In genomic region chr10:12605580-12606405, GRCh38 we compare ENCODE assay signal across 1 cellular context.
TF ChIP-seq lines count a peak whose summit lies in the region.

No MANE protein-coding gene starts in this region.

TF ChIP-seq in HepG2, 621 proteins besides CTCF, POLR2A, EP300 and RAD21 (continued from another document and continues in another):
- no peak for TF ChIP-seq STAT5B (CRISPR knock-in tag; IDR thresholded peaks at IDR 0.05)
- no peak for TF ChIP-seq ZBED4 (CRISPR knock-in tag; IDR thresholded peaks at IDR 0.05; ENCODE audit: borderline replicate concordance)
- no peak for TF ChIP-seq SIN3B (IDR thresholded peaks at IDR 0.05; ENCODE audit: low read length)
- no peak for TF ChIP-seq ZNF510 (CRISPR knock-in tag; IDR thresholded peaks at IDR 0.05; ENCODE audit: low read depth)
- TF ChIP-seq ATF1 (CRISPR knock-in tag; IDR thresholded peaks at IDR 0.05): no peak
- TF ChIP-seq MEIS2 (CRISPR knock-in tag; IDR thresholded peaks at IDR 0.05): 0 out of 2 replicates have a peak, but pooled peaks have one; percentile 37
- TF ChIP-seq ZFAT (CRISPR knock-in tag; conservative IDR thresholded peaks at IDR 0.05): no peak
- TF ChIP-seq NRL (CRISPR knock-in tag; IDR thresholded peaks at IDR 0.05; ENCODE audit: borderline replicate concordance): no peak
- TF ChIP-seq MIXL1 (CRISPR knock-in tag; IDR thresholded peaks at IDR 0.05): 0 out of 2 replicates have a peak, but pooled peaks have one; percentile 24
- TF ChIP-seq RFXAP (CRISPR knock-in tag; IDR thresholded peaks at IDR 0.05; ENCODE audit: borderline replicate concordance): no peak
- TF ChIP-seq MYC (CRISPR knock-in tag; IDR thresholded peaks at IDR 0.05; ENCODE audit: borderline replicate concordance): no peak
- no peak for TF ChIP-seq PBX3 (CRISPR knock-in tag; IDR thresholded peaks at IDR 0.05; ENCODE audit: borderline replicate concordance)
- TF ChIP-seq ZBTB46 (CRISPR knock-in tag; IDR thresholded peaks at IDR 0.05; ENCODE audit: borderline replicate concordance): no peak
- TF ChIP-seq ZNF704 (CRISPR knock-in tag; IDR thresholded peaks at IDR 0.05; ENCODE audit: borderline replicate concordance): no peak
- no peak for TF ChIP-seq KLF9 (CRISPR knock-in tag; IDR thresholded peaks at IDR 0.05; ENCODE audit: low read depth)
- TF ChIP-seq NFAT5 (CRISPR knock-in tag; IDR thresholded peaks at IDR 0.05): no peak
- no peak for TF ChIP-seq CBX1 (IDR thresholded peaks at IDR 0.05; ENCODE audit: low read depth)
- no peak for TF ChIP-seq PPARG (CRISPR knock-in tag; conservative IDR thresholded peaks at IDR 0.05)
- TF ChIP-seq ATF7-NPFF (CRISPR knock-in tag; IDR thresholded peaks at IDR 0.05; ENCODE audit: low read depth): no peak
- peak; percentile 55; the same call in 1 of the 2 replicates for TF ChIP-seq YEATS2 (CRISPR knock-in tag; IDR thresholded peaks at IDR 0.05; ENCODE audit: borderline replicate concordance)
- no peak for TF ChIP-seq MTF2 (CRISPR knock-in tag; IDR thresholded peaks at IDR 0.05; ENCODE audit: borderline replicate concordance)
- 0 out of 2 replicates have a peak, but pooled peaks have one; percentile 47 for TF ChIP-seq ZBTB7B (CRISPR knock-in tag; IDR thresholded peaks at IDR 0.05)
- no peak for TF ChIP-seq MAFF (IDR thresholded peaks at IDR 0.05; ENCODE audit: low read depth, low read length)
- no peak for TF ChIP-seq NR0B2 (CRISPR knock-in tag; IDR thresholded peaks at IDR 0.05)
- no peak for TF ChIP-seq ZNF501 (CRISPR knock-in tag; IDR thresholded peaks at IDR 0.05)
- TF ChIP-seq MYNN (CRISPR knock-in tag; IDR thresholded peaks at IDR 0.05; ENCODE audit: low read depth): no peak
- no peak for TF ChIP-seq TOPORS (CRISPR knock-in tag; IDR thresholded peaks at IDR 0.05)
- TF ChIP-seq NCOA1 (CRISPR knock-in tag; IDR thresholded peaks at IDR 0.05): no peak
- TF ChIP-seq SATB2 (CRISPR knock-in tag; IDR thresholded peaks at IDR 0.05): no peak
- TF ChIP-seq CSRNP2 (CRISPR knock-in tag; conservative IDR thresholded peaks at IDR 0.05; ENCODE audit: low read depth): no peak
- TF ChIP-seq ZNF205 (CRISPR knock-in tag; IDR thresholded peaks at IDR 0.05): no peak
- TF ChIP-seq ZNF543 (CRISPR knock-in tag; IDR thresholded peaks at IDR 0.05): no peak
- no peak for TF ChIP-seq ZNF780A (CRISPR knock-in tag; IDR thresholded peaks at IDR 0.05)
- no peak for TF ChIP-seq ZBTB20 (CRISPR knock-in tag; IDR thresholded peaks at IDR 0.05; ENCODE audit: borderline replicate concordance, low read depth)
- 0 out of 2 replicates have a peak, but pooled peaks have one; percentile 30 for TF ChIP-seq ZNF350 (CRISPR knock-in tag; IDR thresholded peaks at IDR 0.05; ENCODE audit: borderline replicate concordance, low read depth)
- TF ChIP-seq LRRFIP1 (CRISPR knock-in tag; conservative IDR thresholded peaks at IDR 0.05): no peak
- TF ChIP-seq CC2D1A (CRISPR knock-in tag; IDR thresholded peaks at IDR 0.05): no peak
- no peak for TF ChIP-seq SOX13 (IDR thresholded peaks at IDR 0.05)
- peak in 1 of 2 experiments; percentile 56; a peak in 1 of 4 replicates for TF ChIP-seq SOX13 (CRISPR knock-in tag; conservative IDR thresholded peaks at IDR 0.05 in 1 of 2, IDR thresholded peaks at IDR 0.05 in 1 of 2)
- no peak for TF ChIP-seq HMGA1 (CRISPR knock-in tag; conservative IDR thresholded peaks at IDR 0.05)
- no peak for TF ChIP-seq SIN3A (IDR thresholded peaks at IDR 0.05; ENCODE audit: borderline replicate concordance, low read depth, low read length)
- TF ChIP-seq GATA4 (IDR thresholded peaks at IDR 0.05; ENCODE audit: borderline replicate concordance, low read depth): no peak
- TF ChIP-seq ZBTB21 (CRISPR knock-in tag; IDR thresholded peaks at IDR 0.05): no peak
- TF ChIP-seq CEBPB (IDR thresholded peaks at IDR 0.05; ENCODE audit: borderline replicate concordance, low read depth, low read length): peak; percentile 79
- no peak for TF ChIP-seq ADNP (CRISPR knock-in tag; IDR thresholded peaks at IDR 0.05)
- no peak for TF ChIP-seq ZNF143 (CRISPR knock-in tag; IDR thresholded peaks at IDR 0.05)
